17 cellular contexts compared by ENCODE assay signal in the genomic region with DNA sequence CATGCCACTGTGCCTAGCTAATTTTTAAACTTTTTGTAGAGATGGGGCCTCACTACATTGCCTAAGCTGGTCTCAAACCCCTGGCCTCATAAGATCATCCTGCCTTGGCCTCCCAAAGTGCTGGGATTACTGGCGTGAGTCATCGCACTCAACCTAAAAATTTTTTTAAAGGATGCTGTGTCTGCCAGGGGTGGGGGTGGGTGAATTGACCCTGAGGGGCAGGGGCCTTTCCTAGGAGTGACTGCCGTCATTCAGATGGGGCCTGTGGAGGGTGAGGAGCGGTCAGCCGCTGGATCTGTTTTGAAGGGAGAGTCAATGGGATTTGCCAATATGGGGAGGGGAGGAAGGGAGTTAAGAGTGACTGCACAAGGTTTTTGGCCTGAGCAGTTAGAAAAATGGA.
DNase-seq lines count a peak whose midpoint lies in the region; ATAC-seq and TF ChIP-seq lines count a peak whose summit lies in the region.
"Had no signal": no experiment of that assay in that cellular context is flagged by ENCODE, and none has a peak within 500 bp of the region (broad histone marks: within the 10 kb centered on the region; RNA-seq: fewer than 3 reads in every experiment).

No MANE protein-coding gene starts in this region.

- TF ChIP-seq CTCF in 22Rv1 (IDR thresholded peaks at IDR 0.05), result no peak
- TF ChIP-seq CTCF in neural progenitor cell (IDR thresholded peaks at IDR 0.05), result no peak
- TF ChIP-seq CTCF in chondrocyte (IDR thresholded peaks at IDR 0.05), result no peak

- H3F3A ChIP-seq in neural progenitor cell (ENCODE audit: low read depth), result peaks cover 70% of the 10 kb centered on the region

- H3K36me3 ChIP-seq in MG63, result no peaks in the 10 kb centered on the region
- H3K36me3 ChIP-seq in neural progenitor cell, result no peaks in the 10 kb centered on the region
- H3K36me3 ChIP-seq: BLaER1 treated with 17β-estradiol and CSF1 and Interleukin-3, amounts not matched to agents 10 nM and 100 nM had no signal

- H3K27ac ChIP-seq in 22Rv1 (peak overlapping the region; percentile 83; the same call in 1 of the 2 replicates), neural progenitor cell (no peak overlapping the region)
- H3K27ac ChIP-seq: BLaER1 treated with 17β-estradiol and CSF1 and Interleukin-3, amounts not matched to agents 10 nM and 100 nM; GM23248 had no signal

- no peaks in the 10 kb centered on the region for H4K20me1 ChIP-seq in neural progenitor cell (ENCODE audit: low read depth)
- H4K20me1 ChIP-seq: BLaER1 treated with 17β-estradiol and CSF1 and Interleukin-3, amounts not matched to agents 10 nM and 100 nM had no signal

- peaks cover 88% of the 10 kb centered on the region for H3K4me1 ChIP-seq in neural progenitor cell

- H3K4me2 ChIP-seq in neural progenitor cell, result peak overlapping the region; percentile 1
- H3K4me2 ChIP-seq: BLaER1 treated with 17β-estradiol and CSF1 and Interleukin-3, amounts not matched to agents 10 nM and 100 nM had no signal

- H3K27me3 Mint-ChIP-seq in neural progenitor cell (ENCODE audit: insufficient read depth, low read depth), result peaks cover 33% of the 10 kb centered on the region
- peaks cover 45% of the 10 kb centered on the region for H3K27me3 Mint-ChIP-seq in stimulated activated memory B cell treated with anti-CD40 and anti-IgM and Interleukin-4, amounts not matched to agents 10 μg/mL and 1 μg/mL and 100 μg/mL, for 72 hours
- H3K27me3 Mint-ChIP-seq in chondrocyte (ENCODE audit: low read depth), result peaks cover 21% of the 10 kb centered on the region

- no peak overlapping the region for H3K4me3 ChIP-seq in MG63
- H3K4me3 ChIP-seq in neural progenitor cell, result no peak overlapping the region
- H3K4me3 ChIP-seq: BLaER1 treated with 17β-estradiol and CSF1 and Interleukin-3, amounts not matched to agents 10 nM and 100 nM; GM12878; GM23248 had no signal

- H3K36me3 Mint-ChIP-seq in neural progenitor cell, result no peaks in the 10 kb centered on the region
- no peaks in the 10 kb centered on the region for H3K36me3 Mint-ChIP-seq in stimulated activated memory B cell treated with anti-CD40 and anti-IgM and Interleukin-4, amounts not matched to agents 10 μg/mL and 1 μg/mL and 100 μg/mL, for 72 hours
- no peaks in the 10 kb centered on the region for H3K36me3 Mint-ChIP-seq in chondrocyte (ENCODE audit: low read depth)
- H3K36me3 Mint-ChIP-seq: CD8-positive, alpha-beta T cell had no signal

- ATAC-seq in GM18511 (IDR thresholded peaks at IDR 0.05; ENCODE audit: unreplicated experiment), result no peak
- no peak for ATAC-seq in stimulated activated memory B cell treated with anti-CD40 and anti-IgM and Interleukin-4, amounts not matched to agents 10 μg/mL and 1 μg/mL and 100 μg/mL, for 72 hours
- ATAC-seq: CD8-positive, alpha-beta T cell; GM12878 had no signal

- H3K9me3 ChIP-seq in MG63 (no peaks in the 10 kb centered on the region), neural progenitor cell (ENCODE audit: low read depth) (no peaks in the 10 kb centered on the region)
- H3K9me3 ChIP-seq: BLaER1 treated with 17β-estradiol and CSF1 and Interleukin-3, amounts not matched to agents 10 nM and 100 nM had no signal

- H3K4me1 Mint-ChIP-seq in neural progenitor cell, result peaks cover 85% of the 10 kb centered on the region
- no peaks in the 10 kb centered on the region for H3K4me1 Mint-ChIP-seq in stimulated activated memory B cell treated with anti-CD40 and anti-IgM and Interleukin-4, amounts not matched to agents 10 μg/mL and 1 μg/mL and 100 μg/mL, for 72 hours
- H3K4me1 Mint-ChIP-seq in chondrocyte (ENCODE audit: low read depth), result peaks cover 13% of the 10 kb centered on the region

- H3K27me3 ChIP-seq in MG63, result no peaks in the 10 kb centered on the region
- no peaks in the 10 kb centered on the region for H3K27me3 ChIP-seq in neural progenitor cell
- H3K27me3 ChIP-seq: BLaER1 treated with 17β-estradiol and CSF1 and Interleukin-3, amounts not matched to agents 10 nM and 100 nM had no signal

- peak overlapping the region; percentile 1 for H3K4me3 Mint-ChIP-seq in neural progenitor cell
- H3K4me3 Mint-ChIP-seq in stimulated activated memory B cell treated with anti-CD40 and anti-IgM and Interleukin-4, amounts not matched to agents 10 μg/mL and 1 μg/mL and 100 μg/mL, for 72 hours, result no peak overlapping the region
- H3K4me3 Mint-ChIP-seq in chondrocyte (ENCODE audit: unreplicated experiment), result no peak overlapping the region
- H3K4me3 Mint-ChIP-seq: B cell; CD8-positive, alpha-beta T cell; HFFc6 had no signal

- no peak overlapping the region for H2AFZ ChIP-seq in neural progenitor cell (replicated peaks)
- H2AFZ ChIP-seq: GM23248 had no signal

- no peaks in the 10 kb centered on the region for H3K79me2 ChIP-seq in neural progenitor cell (ENCODE audit: low read depth)

- H3K9me3 Mint-ChIP-seq in neural progenitor cell, result no peaks in the 10 kb centered on the region
- no peaks in the 10 kb centered on the region for H3K9me3 Mint-ChIP-seq in stimulated activated memory B cell treated with anti-CD40 and anti-IgM and Interleukin-4, amounts not matched to agents 10 μg/mL and 1 μg/mL and 100 μg/mL, for 72 hours
- H3K9me3 Mint-ChIP-seq in chondrocyte (ENCODE audit: low read depth), result no peaks in the 10 kb centered on the region
- H3K9me3 Mint-ChIP-seq: CD8-positive, alpha-beta T cell; HFFc6 had no signal

- no peak overlapping the region for H3K9ac ChIP-seq in neural progenitor cell
- H3K9ac ChIP-seq: BLaER1 treated with 17β-estradiol and CSF1 and Interleukin-3, amounts not matched to agents 10 nM and 100 nM; GM23248 had no signal

- peak; percentile 12 for DNase-seq in MG63
- DNase-seq in islet precursor cell, result peak; percentile 90
- no peak for DNase-seq in neural progenitor cell (ENCODE audit: low spot score)
- DNase-seq in MV-4-11 (lab: John Stamatoyannopoulos, UW), result no peak
- no peak for DNase-seq in chondrocyte (ENCODE audit: low spot score)
- DNase-seq: Calu3; CD8-positive, alpha-beta T cell; DMS79 treated with DMSO at 0.1 percent for 48 hours; GM23248; HCEC 1CT; HFFc6 had no signal

- H3K27ac Mint-ChIP-seq in neural progenitor cell (peak overlapping the region; percentile 17), chondrocyte (ENCODE audit: unreplicated experiment) (no peak overlapping the region)
- H3K27ac Mint-ChIP-seq in stimulated activated memory B cell treated with anti-CD40 and anti-IgM and Interleukin-4, amounts not matched to agents 10 μg/mL and 1 μg/mL and 100 μg/mL, for 72 hours, result no peak overlapping the region
- H3K27ac Mint-ChIP-seq: B cell; CD8-positive, alpha-beta T cell; HFFc6 had no signal

Comparison
In these comparisons a context has a peak if more than half of its experiments do, and no peak if none do; other contexts are left out.
1. DNase-seq: peak in MG63 (single experiment) and islet precursor cell (single experiment); none in neural progenitor cell (single experiment), MV-4-11 (single experiment) and chondrocyte (single experiment).